23 cellular contexts compared by ENCODE assay signal in genomic region chr2:215207791-215208367, GRCh38.
"Had no signal": no experiment of that assay in that cellular context is flagged by ENCODE, and none has a peak within 500 bp of the region (broad histone marks: within the 10 kb centered on the region; RNA-seq: fewer than 3 reads in every experiment).

No MANE protein-coding gene starts in this region.

- H3K4me3 ChIP-seq: coronary artery, dorsolateral prefrontal cortex had no signal

- H3K36me3 ChIP-seq: brain microvascular endothelial cell had no signal

- ATAC-seq: activated T-cell treated with anti-CD3 and anti-CD28 coated beads, Interleukin-2, amount 50 U/mL, for 72 hours; esophagus mucosa; WTC11 had no signal

- H3K27me3 ChIP-seq: brain microvascular endothelial cell, dorsolateral prefrontal cortex had no signal

- H3K27ac ChIP-seq: brain microvascular endothelial cell, coronary artery, dorsolateral prefrontal cortex had no signal

- DNase-seq: activated CD4-positive, alpha-beta memory T cell treated with anti-CD3 and anti-CD28 coated beads, Interleukin-2, amount 10 ng/mL, durations not matched to agents 7 days and 5 days; activated CD4-positive, alpha-beta T cell treated with anti-CD3 and anti-CD28 coated beads for 1 hour; activated CD4-positive, alpha-beta T cell treated with anti-CD3 and anti-CD28 coated beads for 4 hours; activated CD4-positive, alpha-beta T cell treated with anti-CD3 and anti-CD28 coated beads, Interleukin-2, amount 10 ng/mL, durations not matched to agents 7 days and 5 days; activated CD4-positive, alpha-beta T cell treated with anti-CD3 and anti-CD28 coated beads, Interleukin-2, amount 50 U/mL, for 4 hours; activated CD8-positive, alpha-beta memory T cell treated with anti-CD3 and anti-CD28 coated beads, Interleukin-2, amount 50 U/mL, for 48 hours; activated gamma-delta T cell; activated naive CD4-positive, alpha-beta T cell; activated naive CD4-positive, alpha-beta T cell treated with anti-CD3 and anti-CD28 coated beads, Interleukin-2, amount 10 ng/mL, durations not matched to agents 7 days and 5 days; activated T-cell treated with anti-CD3 and anti-CD28 coated beads for 4 hours; activated T-cell treated with anti-CD3 and anti-CD28 coated beads, Interleukin-2, amount 50 U/mL, for 24 hours; activated T-cell treated with anti-CD3 and anti-CD28 coated beads, Interleukin-2, amount 50 U/mL, for 72 hours; amniotic stem cell; anterior cingulate cortex; brain microvascular endothelial cell; dorsolateral prefrontal cortex; effector memory CD4-positive, alpha-beta T cell; endodermal cell; foreskin fibroblast; T-helper 2 cell had no signal
